ENCODE assay signal across 25 cellular contexts in the genomic region with DNA sequence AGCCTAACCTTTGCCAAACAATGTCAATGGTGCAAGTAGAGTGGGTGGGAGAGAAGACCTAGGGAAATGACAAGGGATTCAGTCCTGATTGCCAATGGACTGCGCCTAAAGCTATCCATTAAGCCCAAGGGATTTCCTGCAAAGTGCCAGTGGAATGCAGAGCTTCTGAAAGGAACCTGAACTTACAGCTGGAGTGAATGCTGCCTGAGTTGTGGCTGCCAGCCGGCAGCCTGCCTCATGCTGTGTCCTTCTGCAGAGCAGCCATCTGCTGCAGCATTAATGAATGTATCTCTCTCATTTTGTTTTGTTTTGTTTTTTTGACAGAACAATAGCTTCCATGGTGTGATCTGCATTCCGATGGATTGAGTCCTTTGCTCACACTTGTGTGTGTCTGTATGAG. TPM values are rescaled to one million over a fixed set of nuclear protein-coding genes. Genes with fewer than 3 reads are reported as not detected.
DNase-seq lines count a peak whose midpoint lies in the region; ATAC-seq, FAIRE-seq and TF ChIP-seq lines count a peak whose summit lies in the region.
"Had no signal": no experiment of that assay in that cellular context is flagged by ENCODE, and none has a peak within 500 bp of the region (broad histone marks: within the 10 kb centered on the region; RNA-seq: fewer than 3 reads in every experiment).

No MANE protein-coding gene starts in this region.

- H3K9ac ChIP-seq in H9 (ENCODE audit: extremely low read depth, insufficient read length, low read length), result no peak overlapping the region
- H3K9ac ChIP-seq in astrocyte (ENCODE audit: low read length), result no peak overlapping the region
- H3K9ac ChIP-seq in neuronal stem cell (ENCODE audit: low read depth, low read length, poor library complexity), result no peak overlapping the region

- H4K5ac ChIP-seq in H9 (ENCODE audit: insufficient read length, low read depth, low read length), result no peak overlapping the region

- no peak overlapping the region for H2BK120ac ChIP-seq in H9 (ENCODE audit: low read depth, low read length, poor library complexity, severe bottlenecking)
- H2BK120ac ChIP-seq in neuronal stem cell (ENCODE audit: low read depth, low read length), result no peak overlapping the region

- H3K9me3 ChIP-seq in H9 (ENCODE audit: control insufficient read depth, low read depth, low read length) (no peaks in the 10 kb centered on the region), astrocyte (ENCODE audit: insufficient read depth, low read depth, low read length) (no peaks in the 10 kb centered on the region), neuronal stem cell (replicated peaks in 1 of 2; ENCODE audit: control insufficient read depth in 2 of 2, insufficient read depth in 1 of 2, low read depth in 1 of 2, low read length in 2 of 2) (no peaks in the 10 kb centered on the region), SJCRH30 (replicated peaks) (no peaks in the 10 kb centered on the region)
- H3K9me3 ChIP-seq: Caco-2, gastrocnemius medialis, thoracic aorta had no signal

- no peak overlapping the region for H3K23ac ChIP-seq in H9 (ENCODE audit: insufficient read length, low read depth, low read length)
- no peak overlapping the region for H3K23ac ChIP-seq in neuronal stem cell (ENCODE audit: low read depth, low read length, poor library complexity)

- H3K79me2 ChIP-seq in H9 (ENCODE audit: insufficient read depth, low read length) (0 out of 2 replicates have a peak, but pooled peaks cover 2% of the 10 kb centered on the region), astrocyte (ENCODE audit: insufficient read depth, low read length) (no peaks in the 10 kb centered on the region)

- no peaks in the 10 kb centered on the region for H3K79me1 ChIP-seq in H9 (ENCODE audit: insufficient read depth, low read depth, low read length, poor library complexity, severe bottlenecking)
- H3K79me1 ChIP-seq in neuronal stem cell (ENCODE audit: low read depth, low read length), result no peaks in the 10 kb centered on the region

- H3K27me3 ChIP-seq in H9 (ENCODE audit: insufficient read depth, low read length) (no peaks in the 10 kb centered on the region), astrocyte (ENCODE audit: insufficient read depth, low read length) (no peaks in the 10 kb centered on the region), neuronal stem cell (ENCODE audit: control insufficient read depth in 3 of 3, insufficient read depth in 3 of 3, low read depth in 1 of 3, low read length in 3 of 3) (no peaks in the 10 kb centered on the region), SJCRH30 (no peaks in the 10 kb centered on the region)
- H3K27me3 ChIP-seq: gastrocnemius medialis had no signal

- WGBS in H9 (ENCODE audit: extremely low coverage, insufficient read length, low lambda C conversion rate), result no CpG with 5 or more reads among the region's 3 CpGs
- WGBS in neuronal stem cell (ENCODE audit: extremely low coverage in 2 of 2, insufficient read length in 2 of 2, insufficient replicate concordance in 1 of 2), 2 donors, result no CpG with 5 or more reads among the region's 3 CpGs

- no peak overlapping the region for H3K56ac ChIP-seq in H9 (ENCODE audit: insufficient read length, low read depth, low read length)

- H3K36me3 ChIP-seq in astrocyte (ENCODE audit: insufficient read depth, low read length) (no peaks in the 10 kb centered on the region), neuronal stem cell (replicated peaks in 1 of 2; ENCODE audit: control insufficient read depth in 2 of 2, insufficient read depth in 2 of 2, low read length in 2 of 2) (no peaks in the 10 kb centered on the region), SJCRH30 (no peaks in the 10 kb centered on the region)
- H3K36me3 ChIP-seq: gastrocnemius medialis, thoracic aorta had no signal

- H4K91ac ChIP-seq in H9 (ENCODE audit: insufficient read length, low read depth, low read length) (no peak overlapping the region), neuronal stem cell (ENCODE audit: low read depth, low read length, poor library complexity) (no peak overlapping the region)

- H3K27me3 Mint-ChIP-seq in H9 (ENCODE audit: low read depth), result no peaks in the 10 kb centered on the region
- no peaks in the 10 kb centered on the region for H3K27me3 Mint-ChIP-seq in astrocyte (ENCODE audit: low read depth, unreplicated experiment)

- H3K4me1 ChIP-seq in H9 (ENCODE audit: insufficient read depth, low read length) (no peaks in the 10 kb centered on the region), astrocyte (ENCODE audit: insufficient read depth, low read length) (peaks cover 4% of the 10 kb centered on the region), neuronal stem cell (ENCODE audit: control insufficient read depth in 2 of 2, insufficient read depth in 1 of 2, low read depth in 1 of 2, low read length in 2 of 2) (peaks cover 14 to 37% of the 10 kb centered on the region in 2 donors), SJCRH30 (no peaks in the 10 kb centered on the region)
- H3K4me1 ChIP-seq: Caco-2, gastrocnemius medialis had no signal

- H2BK15ac ChIP-seq in H9 (ENCODE audit: low read depth, low read length) (no peak overlapping the region), neuronal stem cell (ENCODE audit: low read length) (no peak overlapping the region)

- no peaks in the 10 kb centered on the region for H4K20me1 ChIP-seq in H9 (ENCODE audit: control insufficient read depth, insufficient read depth, insufficient read length)
- H4K20me1 ChIP-seq in astrocyte (ENCODE audit: insufficient read depth, low read length), result no peaks in the 10 kb centered on the region

- no peak overlapping the region for H3K4me3 ChIP-seq in astrocyte (ENCODE audit: insufficient read depth, low read depth, low read length)
- H3K4me3 ChIP-seq in neuronal stem cell (ENCODE audit: low read length in 2 of 2), result no peak overlapping the region
- no peak overlapping the region for H3K4me3 ChIP-seq in SJCRH30
- H3K4me3 ChIP-seq: gastrocnemius medialis, lung, thoracic aorta had no signal

- H2AFZ ChIP-seq in H9 (ENCODE audit: low read length) (no peak overlapping the region), astrocyte (ENCODE audit: low read depth, low read length) (no peak overlapping the region), neuronal stem cell (ENCODE audit: low read length) (no peak overlapping the region)

- no peaks in the 10 kb centered on the region for H3K23me2 ChIP-seq in H9 (ENCODE audit: insufficient read length, low read depth, low read length, poor library complexity, severe bottlenecking)

- H3K9me3 Mint-ChIP-seq in H9, result no peaks in the 10 kb centered on the region
- no peaks in the 10 kb centered on the region for H3K9me3 Mint-ChIP-seq in astrocyte (ENCODE audit: unreplicated experiment)

- H3T11ph ChIP-seq in H9 (ENCODE audit: low read length), result no peak overlapping the region

- H2BK12ac ChIP-seq in H9 (ENCODE audit: insufficient read length, low read depth, low read length) (no peak overlapping the region), neuronal stem cell (ENCODE audit: low read length) (no peak overlapping the region)

- no peak overlapping the region for H4K8ac ChIP-seq in H9 (replicated peaks; ENCODE audit: insufficient read length, low read depth, low read length)
- H4K8ac ChIP-seq in neuronal stem cell (ENCODE audit: low read depth, low read length), result no peak overlapping the region

- H3K4me1 Mint-ChIP-seq in H9 (peaks cover 15 to 18% of the 10 kb centered on the region in 2 experiments), astrocyte (ENCODE audit: low read depth, unreplicated experiment) (peaks cover 7% of the 10 kb centered on the region)
- H3K4me1 Mint-ChIP-seq: naive thymus-derived CD4-positive, alpha-beta T cell had no signal

- H3K14ac ChIP-seq in H9 (ENCODE audit: insufficient read depth, low read length) (no peak overlapping the region), neuronal stem cell (ENCODE audit: low read length) (no peak overlapping the region)

- H2AK5ac ChIP-seq in H9 (ENCODE audit: insufficient read length, low read length) (no peak overlapping the region), neuronal stem cell (ENCODE audit: low read depth, low read length) (no peak overlapping the region)

- H3K27ac Mint-ChIP-seq in H9, result peak overlapping the region in 2 of 3 experiments; percentile 96 to 98; a peak in 5 of 7 replicates
- peak overlapping the region; percentile 13 for H3K27ac Mint-ChIP-seq in astrocyte (ENCODE audit: unreplicated experiment)
- H3K27ac Mint-ChIP-seq: naive thymus-derived CD4-positive, alpha-beta T cell had no signal

- H3K4ac ChIP-seq in H9 (ENCODE audit: low read depth, low read length) (no peak overlapping the region), neuronal stem cell (ENCODE audit: low read length) (no peak overlapping the region)

- H2BK5ac ChIP-seq in H9 (ENCODE audit: insufficient read length, low read length), result no peak overlapping the region
- H2BK5ac ChIP-seq in neuronal stem cell (ENCODE audit: low read length), result no peak overlapping the region

- peak overlapping the region; percentile 21 for H3K27ac ChIP-seq in H9 (ENCODE audit: insufficient read length, low read depth, low read length)
- no peak overlapping the region for H3K27ac ChIP-seq in astrocyte (ENCODE audit: low read depth, low read length)
- H3K27ac ChIP-seq in neuronal stem cell (replicated peaks; ENCODE audit: low read length), result no peak overlapping the region
- no peak overlapping the region for H3K27ac ChIP-seq in SJCRH30
- H3K27ac ChIP-seq: gastrocnemius medialis, thoracic aorta had no signal

- H3K18ac ChIP-seq in H9 (ENCODE audit: insufficient read length, low read depth, low read length) (no peak overlapping the region), neuronal stem cell (ENCODE audit: low read length) (no peak overlapping the region)

- H3K4me3 Mint-ChIP-seq in H9 (peak overlapping the region in 1 of 2 experiments; percentile 41; a peak in 1 of 5 replicates), astrocyte (ENCODE audit: unreplicated experiment) (no peak overlapping the region)
- H3K4me3 Mint-ChIP-seq: naive thymus-derived CD4-positive, alpha-beta T cell had no signal

- peak; percentile 81 for DNase-seq in H9
- DNase-seq in astrocyte (ENCODE audit: low read depth), result no peak
- peak; percentile 80 for DNase-seq in iPS DF 19.7 (ENCODE audit: low read depth, low spot score)
- peak; percentile 72 for DNase-seq in neuronal stem cell (ENCODE audit: low spot score)
- DNase-seq in activated T-cell treated with anti-CD3 and anti-CD28 coated beads for 4 hours, result no peak
- DNase-seq in dedifferentiated amniotic fluid mesenchymal stem cell (ENCODE audit: extremely low spot score), result no peak
- no peak for DNase-seq in SJCRH30
- DNase-seq: activated CD4-positive, alpha-beta T cell treated with anti-CD3 and anti-CD28 coated beads, Interleukin-2, amount 50 U/mL, for 1 hour; activated naive CD4-positive, alpha-beta T cell treated with Interleukin-2 at 50 U/mL for 16 hours; AML-193; Caco-2; cortex of kidney; gastrocnemius medialis; Kasumi-1; naive thymus-derived CD4-positive, alpha-beta T cell; NCI-H1417; NCI-H2227 treated with DMSO at 0.1 percent for 48 hours; stimulated activated CD4-positive, alpha-beta T cell treated with anti-CD3 and anti-CD28 coated beads, Interleukin-12 subunit alpha, Interleukin-12 subunit beta, amount 100 ng/mL, for 4 hours; SW 1271 had no signal

- no peak overlapping the region for H3K4me2 ChIP-seq in H9 (ENCODE audit: insufficient read depth, insufficient read length, low read length)
- H3K4me2 ChIP-seq in astrocyte (ENCODE audit: low read length), result no peak overlapping the region
- no peak overlapping the region for H3K4me2 ChIP-seq in neuronal stem cell (ENCODE audit: insufficient read depth, low read length, poor library complexity, severe bottlenecking)

- no peak for FAIRE-seq in astrocyte (lab: Jason Lieb, UNC)
- FAIRE-seq: G401.6, TTC549 had no signal

- no peak overlapping the region for H2BK20ac ChIP-seq in H9 (ENCODE audit: low read depth, low read length, poor library complexity, severe bottlenecking)

- H3K36me3 Mint-ChIP-seq in H9 (ENCODE audit: insufficient read depth in 1 of 3, low read depth in 3 of 3) (no peaks in the 10 kb centered on the region), astrocyte (ENCODE audit: low read depth, unreplicated experiment) (no peaks in the 10 kb centered on the region)
- H3K36me3 Mint-ChIP-seq: naive thymus-derived CD4-positive, alpha-beta T cell had no signal

- no peak for ATAC-seq in GM18873 (IDR thresholded peaks at IDR 0.05; ENCODE audit: low FRiP score, unreplicated experiment)
- ATAC-seq: gastrocnemius medialis; naive thymus-derived CD4-positive, alpha-beta T cell had no signal

- TF ChIP-seq CTCF in H9 (conservative IDR thresholded peaks at IDR 0.05) (no peak), astrocyte (IDR thresholded peaks at IDR 0.05; ENCODE audit: insufficient read depth, low read depth, low read length) (no peak)

RNA-seq across cellular contexts. Expression of gene SLC35F1, which starts 44.7 kb away (rescaled TPM):
- total RNA-seq in H9 (2021), result 4.0 and 4.3 TPM in 2 replicates
- 0.72 and 1.0 TPM in 2 replicates for total RNA-seq in astrocyte
- 13.4 TPM for polyA plus RNA-seq in neuronal stem cell (2013, experiment 1 of 2)
- 14.2 TPM for polyA plus RNA-seq in neuronal stem cell (2013, experiment 2 of 2)
- 0.79 and 1.2 TPM in 2 replicates for total RNA-seq in SJCRH30 (2014; rRNA removed; shearing (Covaris generic))
- total RNA-seq: Caco-2; epithelial cell of proximal tubule; naive thymus-derived CD4-positive, alpha-beta T cell had no signal
- polyA plus RNA-seq: naive thymus-derived CD4-positive, alpha-beta T cell had no signal

Comparison
In these comparisons a context has a peak if more than half of its experiments do, and no peak if none do; other contexts are left out.
1. DNase-seq: peak in H9 (single experiment), iPS DF 19.7 (single experiment) and neuronal stem cell (single experiment); none in astrocyte (single experiment), activated T-cell treated with anti-CD3 and anti-CD28 coated beads for 4 hours (single experiment), dedifferentiated amniotic fluid mesenchymal stem cell (single experiment) and SJCRH30 (0 of 2).